In genomic region chr11:6530848-6531247, GRCh38 we compare ENCODE assay signal across 18 cellular contexts.
"Had no signal": no experiment of that assay in that cellular context is flagged by ENCODE, and none has a peak within 500 bp of the region (broad histone marks: within the 10 kb centered on the region; RNA-seq: fewer than 3 reads in every experiment).

No MANE protein-coding gene starts in this region.

- H3K27me3 Mint-ChIP-seq: naive B cell; progenitor cell of endocrine pancreas; stimulated activated naive CD8-positive, alpha-beta T cell treated with anti-CD3 and anti-CD28 coated beads, Interleukin-15, amount 100 ng/mL, for 72 hours had no signal

- H3K27me3 ChIP-seq: neural progenitor cell, right lobe of liver, suprapubic skin, transverse colon, upper lobe of right lung, uterus had no signal

- H2AFZ ChIP-seq: neural progenitor cell, parathyroid adenoma had no signal

- H3K9ac ChIP-seq: neural progenitor cell, parathyroid adenoma had no signal

- H3K4me1 ChIP-seq: lower lobe of right lung, neural progenitor cell, parathyroid adenoma, right lobe of liver, suprapubic skin, transverse colon, upper lobe of right lung, uterus had no signal

- ATAC-seq: stimulated activated naive CD8-positive, alpha-beta T cell treated with anti-CD3 and anti-CD28 coated beads, Interleukin-15, amount 100 ng/mL, for 72 hours had no signal

- H3K4me1 Mint-ChIP-seq: nephron, neural progenitor cell had no signal

- H3K9me3 ChIP-seq: lower lobe of right lung, right lobe of liver, suprapubic skin, transverse colon, upper lobe of right lung, uterus had no signal

- H3K9me3 Mint-ChIP-seq: immature natural killer cell; naive B cell; nephron; neural progenitor cell; stimulated activated naive CD8-positive, alpha-beta T cell treated with anti-CD3 and anti-CD28 coated beads, Interleukin-15, amount 100 ng/mL, for 72 hours had no signal

- H3K4me3 Mint-ChIP-seq: immature natural killer cell; naive B cell; nephron; neural progenitor cell; stimulated activated naive CD8-positive, alpha-beta T cell treated with anti-CD3 and anti-CD28 coated beads, Interleukin-15, amount 100 ng/mL, for 72 hours had no signal

- H3K27ac Mint-ChIP-seq: immature natural killer cell; nephron; neural progenitor cell; progenitor cell of endocrine pancreas; stimulated activated naive CD8-positive, alpha-beta T cell treated with anti-CD3 and anti-CD28 coated beads, Interleukin-15, amount 100 ng/mL, for 72 hours had no signal

- H3K4me2 ChIP-seq: neural progenitor cell had no signal

- H3K4me3 ChIP-seq: coronary artery, lower lobe of right lung, neural progenitor cell, right lobe of liver, suprapubic skin, transverse colon, upper lobe of right lung, uterus had no signal

- H3K36me3 ChIP-seq: neural progenitor cell, transverse colon, uterus had no signal

- H3K36me3 Mint-ChIP-seq: naive B cell had no signal

- H3K27ac ChIP-seq: coronary artery, lower lobe of right lung, neural progenitor cell, parathyroid adenoma, right lobe of liver, suprapubic skin, transverse colon, upper lobe of right lung, uterus had no signal

- DNase-seq: islet precursor cell; left ventricle myocardium superior; lower lobe of right lung; right lobe of liver; stimulated activated CD4-positive, alpha-beta T cell treated with anti-CD3 and anti-CD28 coated beads, Interleukin-15, amount 100 ng/mL, for 24 hours; stimulated activated CD4-positive, alpha-beta T cell treated with anti-CD3 and anti-CD28 coated beads, Interleukin-2, amount 100 ng/mL, for 48 hours; transverse colon; upper lobe of right lung; uterus had no signal
